In the genomic region with DNA sequence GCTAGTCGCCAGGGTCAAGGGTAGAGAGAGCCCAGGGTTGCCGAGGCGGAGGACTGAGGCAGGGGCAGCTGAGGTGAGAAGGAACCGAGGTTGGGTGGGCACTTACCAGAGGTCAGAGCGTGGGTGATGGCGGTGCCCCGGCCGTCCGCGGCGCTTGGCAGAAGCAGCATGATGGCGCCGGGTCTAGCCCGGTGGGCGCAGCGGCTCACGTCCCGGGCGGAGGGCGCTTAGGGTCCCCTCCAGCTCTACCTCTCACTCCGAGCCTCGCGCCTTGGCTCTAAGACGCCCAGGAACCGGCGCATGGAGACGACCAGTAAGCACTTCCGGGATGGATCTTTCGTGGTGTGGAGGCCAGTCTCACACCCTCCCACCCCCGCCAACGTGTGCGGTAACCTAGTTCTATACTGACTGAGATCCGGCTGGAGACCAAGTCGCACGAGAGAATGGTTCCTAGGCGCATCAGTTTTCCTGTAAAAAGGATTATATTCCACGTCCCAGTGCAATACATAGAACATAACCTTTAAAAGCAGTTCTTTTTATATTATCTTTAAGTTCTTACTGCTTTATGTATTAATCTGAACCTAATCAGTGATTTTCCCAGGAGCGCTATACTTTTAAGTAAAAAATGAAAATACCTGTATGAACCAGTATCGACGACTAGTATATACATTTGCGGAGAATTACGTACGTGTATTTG, we compare ENCODE assay signal across 8 cellular contexts. TPM values are rescaled to one million over a fixed set of nuclear protein-coding genes. Genes with fewer than 3 reads are reported as not detected.
A peak's percentile ranks its signal among the peaks of the same experiment; 100 is the strongest.
DNase-seq lines count a peak whose midpoint lies in the region; ATAC-seq, FAIRE-seq and TF ChIP-seq lines count a peak whose summit lies in the region.

TSS of gene DNAJC2 (minus strand) at position 315 of the 697 bp plus-strand sequence. CDS start at position 170, 145 bp downstream.

- H3K9me3 ChIP-seq in adipocyte (ENCODE audit: control insufficient read depth, low read length) = no peaks in the 10 kb centered on the region
- no peaks in the 10 kb centered on the region for H3K9me3 ChIP-seq in heart left ventricle
- H3K9me3 ChIP-seq in transverse colon = no peaks in the 10 kb centered on the region

- FAIRE-seq in GM12891 (lab: Jason Lieb, UNC) = peak; percentile 78

- intact Hi-C loops in heart left ventricle (cut with DNase I) = loop anchor here in 6 of 10 donors (5.0 kb wide), 2 partner anchors 47 to 52 kb away; partner anchors contain the start of gene PMPCB (in 5 of the 6)
- intact Hi-C loops in transverse colon (cut with DNase I; ENCODE audit: low total_unique reads) = no loop called here

- H3K4me1 ChIP-seq in adipocyte (ENCODE audit: control insufficient read depth, insufficient read depth, low read length) (peaks cover 38% of the 10 kb centered on the region), heart left ventricle (peaks cover 6 to 57% (median 37%) of the 10 kb centered on the region in 12 donors), transverse colon (peaks cover 18 to 49% (median 28%) of the 10 kb centered on the region in 4 donors)

- peak within 1 kb of the TSS; percentile 92 for H3K4me3 ChIP-seq in adipocyte (ENCODE audit: low read length)
- H3K4me3 ChIP-seq in heart left ventricle = peak within 1 kb of the TSS; percentile 75 to 99 (median 90)
- peak within 1 kb of the TSS; percentile 71 to 99 (median 82) for H3K4me3 ChIP-seq in transverse colon

- TF ChIP-seq POLR2A in GM12891 (IDR thresholded peaks at IDR 0.05; ENCODE audit: low read depth, low read length) (peak; percentile 92), heart left ventricle (IDR thresholded peaks at IDR 0.05) (peak in 1 of 2 donors; percentile 31), transverse colon (IDR thresholded peaks at IDR 0.05) (peak; percentile 75)

- TF ChIP-seq CTCF in heart left ventricle (IDR thresholded peaks at IDR 0.05) (no peak), transverse colon (IDR thresholded peaks at IDR 0.05) (no peak)

- H3K27me3 ChIP-seq in adipocyte (replicated peaks; ENCODE audit: control insufficient read depth, insufficient read depth, low read length) = no peaks in the 10 kb centered on the region
- H3K27me3 ChIP-seq in heart left ventricle = no peaks in the 10 kb centered on the region
- H3K27me3 ChIP-seq in transverse colon = no peaks in the 10 kb centered on the region

- H3K27ac ChIP-seq in heart left ventricle (peak within 1 kb of the TSS; percentile 56 to 91 (median 82)), transverse colon (peak within 1 kb of the TSS; percentile 86 to 94 (median 90))

- peaks cover 20% of the 10 kb centered on the region for H3K36me3 ChIP-seq in adipocyte (ENCODE audit: control insufficient read depth, insufficient read depth, low read length, severe bottlenecking)
- H3K36me3 ChIP-seq in heart left ventricle = peaks cover 0 to 27% (median 22%) of the 10 kb centered on the region in 9 donors
- peaks cover 0 to 14% (median 0%) of the 10 kb centered on the region in 4 donors for H3K36me3 ChIP-seq in transverse colon

- H3K9ac ChIP-seq in adipocyte (ENCODE audit: low read length) = peak within 1 kb of the TSS; percentile 97

- in situ Hi-C loops in transverse colon (cut with MboI; ENCODE audit: low pct_ligation_motif_present in 1 of 4, low pct_unique_long_range_greater_than_20kb in 1 of 4, low sequenced_read_pairs in 3 of 4) = no loop called here

- ATAC-seq in HG02798 (IDR thresholded peaks at IDR 0.05; ENCODE audit: poor library complexity, unreplicated experiment) = peak; percentile 84
- ATAC-seq in heart left ventricle = peak; percentile 83 to 96 (median 94)

- no peak for TF ChIP-seq EP300 in transverse colon (IDR thresholded peaks at IDR 0.05; ENCODE audit: low read depth)

- DNase-seq in GM12891 (ENCODE audit: insufficient read length, low spot score) (peak; percentile 71), NCI-H1417 treated with DMSO at 0.1 percent for 48 hours (lab: John Stamatoyannopoulos, UW) (peak; percentile 88), T follicular helper cell (ENCODE audit: low read depth) (peak; percentile 79), adipocyte (ENCODE audit: low read depth) (peak; percentile 97), heart left ventricle (peak; percentile 86 to 90 (median 89)), pons (ENCODE audit: low spot score) (peak; percentile 89), transverse colon (peak; percentile 90)

- 8 to 13% (median 9%) methylated on average over 28 to 43 of the region's 43 CpGs for WGBS in heart left ventricle, 4 donors
- 11 to 68% methylated on average over 6 to 33 of the region's 43 CpGs for WGBS in transverse colon (ENCODE audit: low coverage in 1 of 2), 2 donors

TF ChIP-seq in GM12891, 5 proteins besides CTCF, POLR2A, EP300 and RAD21:
- TF ChIP-seq PAX5 (IDR thresholded peaks at IDR 0.05; ENCODE audit: insufficient read depth, low read length, severe bottlenecking) (no peak), TAF1 (IDR thresholded peaks at IDR 0.05; ENCODE audit: low read depth, low read length) (peak; percentile 89), POU2F2 (IDR thresholded peaks at IDR 0.05; ENCODE audit: low read depth, low read length) (peak; percentile 84), POLR2AphosphoS5 (IDR thresholded peaks at IDR 0.05; ENCODE audit: low read depth, low read length) (peak; percentile 92), SPI1 (IDR thresholded peaks at IDR 0.05; ENCODE audit: low read depth, low read length) (no peak)

RNA-seq across cellular contexts. Expression of gene DNAJC2, which starts in this region (rescaled TPM):
- 27.8 TPM for polyA plus RNA-seq in GM12891 (2012; ENCODE audit: low read depth, missing spikeins)
- total RNA-seq in heart left ventricle (10 to 100 TPM in 8 of 9 donors, 1 to 10 TPM in 1; 6.9 to 18.3 (median 13.2) TPM), transverse colon (10 to 100 TPM; 16.4 to 48.6 (median 27.7) TPM)
- 10 to 100 TPM; 18.7 to 24.5 TPM for polyA plus RNA-seq in heart left ventricle

Comparison
In these comparisons a context has a peak if more than half of its experiments do, and no peak if none do; other contexts are left out.
1. Peak in every context shown above with its lines: DNase-seq, ATAC-seq, H3K4me3 ChIP-seq and H3K27ac ChIP-seq.